23 cellular contexts compared by ENCODE assay signal in genomic region chr11:17611049-17611448, GRCh38.
DNase-seq lines count a peak whose midpoint lies in the region; ATAC-seq and TF ChIP-seq lines count a peak whose summit lies in the region.
"Had no signal": no experiment of that assay in that cellular context is flagged by ENCODE, and none has a peak within 500 bp of the region (broad histone marks: within the 10 kb centered on the region; RNA-seq: fewer than 3 reads in every experiment).

No MANE protein-coding gene starts in this region.

- ATAC-seq in sciatic nerve (peak; percentile 16), HG03045 (IDR thresholded peaks at IDR 0.05; ENCODE audit: unreplicated experiment) (no peak), GM19455 (IDR thresholded peaks at IDR 0.05; ENCODE audit: unreplicated experiment) (no peak)
- ATAC-seq: CD8-positive, alpha-beta T cell had no signal

- peaks cover 6% of the 10 kb centered on the region for H3K27me3 Mint-ChIP-seq in activated CD4-positive, alpha-beta T cell treated with anti-CD3 and anti-CD28 coated beads, Interleukin-2, amount 10 ng/mL, durations not matched to agents 7 days and 5 days

- no peak overlapping the region for H3K4me3 Mint-ChIP-seq in activated CD4-positive, alpha-beta T cell treated with anti-CD3 and anti-CD28 coated beads, Interleukin-2, amount 10 ng/mL, durations not matched to agents 7 days and 5 days
- H3K4me3 Mint-ChIP-seq: CD8-positive, alpha-beta T cell; HFFc6 had no signal

- no peaks in the 10 kb centered on the region for H3K36me3 Mint-ChIP-seq in activated CD4-positive, alpha-beta T cell treated with anti-CD3 and anti-CD28 coated beads, Interleukin-2, amount 10 ng/mL, durations not matched to agents 7 days and 5 days (ENCODE audit: low read depth)
- H3K36me3 Mint-ChIP-seq: CD8-positive, alpha-beta T cell had no signal

- no peak overlapping the region for H3K4me3 ChIP-seq in coronary artery

- DNase-seq in activated CD4-positive, alpha-beta T cell treated with anti-CD3 and anti-CD28 coated beads, Interleukin-2, amount 10 ng/mL, durations not matched to agents 7 days and 5 days, result peak; percentile 2
- DNase-seq in activated CD4-positive, alpha-beta T cell treated with anti-CD3 and anti-CD28 coated beads for 4 hours, result no peak
- DNase-seq in GM13976 (ENCODE audit: low spot score), result peak; percentile 28
- DNase-seq in coronary artery (ENCODE audit: low spot score), result peak; percentile 57
- DNase-seq in sciatic nerve (ENCODE audit: low spot score), result no peak
- no peak for DNase-seq in SW480 (ENCODE audit: low spot score)
- DNase-seq: 8988T; BE2C; Calu3; CD8-positive, alpha-beta T cell; DMS53; EL; HFFc6; NCI-H1417; NCI-H187; NCI-H2107; NCI-H510A; NCI-H774; OCI-M1; SHP77 treated with DMSO at 0.1 percent for 48 hours had no signal

- H3K27ac Mint-ChIP-seq in activated CD4-positive, alpha-beta T cell treated with anti-CD3 and anti-CD28 coated beads, Interleukin-2, amount 10 ng/mL, durations not matched to agents 7 days and 5 days, result no peak overlapping the region
- H3K27ac Mint-ChIP-seq: CD8-positive, alpha-beta T cell; HFFc6 had no signal

- POLR2A ChIA-PET in activated CD4-positive, alpha-beta T cell treated with anti-CD3 and anti-CD28 coated beads, Interleukin-2, amount 10 ng/mL, durations not matched to agents 7 days and 5 days (lab: Charles Lee), result no interaction called here

- H3K9me3 Mint-ChIP-seq in activated CD4-positive, alpha-beta T cell treated with anti-CD3 and anti-CD28 coated beads, Interleukin-2, amount 10 ng/mL, durations not matched to agents 7 days and 5 days, result no peaks in the 10 kb centered on the region
- H3K9me3 Mint-ChIP-seq: CD8-positive, alpha-beta T cell; HFFc6 had no signal

- in situ Hi-C loops in GM13976 (cut with MboI; ENCODE audit: low sequenced_read_pairs, unreplicated experiment), result no loop called here

- intact Hi-C loops in sciatic nerve (cut with DNase I), result no loop called here

- no peak overlapping the region for H3K27ac ChIP-seq in coronary artery
- H3K27ac ChIP-seq: KMS-11 had no signal

- CTCF ChIA-PET in activated CD4-positive, alpha-beta T cell treated with anti-CD3 and anti-CD28 coated beads, Interleukin-2, amount 10 ng/mL, durations not matched to agents 7 days and 5 days (lab: Charles Lee), result no interaction called here

- H3K4me1 Mint-ChIP-seq in activated CD4-positive, alpha-beta T cell treated with anti-CD3 and anti-CD28 coated beads, Interleukin-2, amount 10 ng/mL, durations not matched to agents 7 days and 5 days, result no peaks in the 10 kb centered on the region

- TF ChIP-seq CTCF in GM13976 (IDR thresholded peaks at IDR 0.05; ENCODE audit: borderline replicate concordance, control extremely low read depth, extremely low read depth, insufficient read depth, missing control alignments), result no peak
- no peak for TF ChIP-seq CTCF in coronary artery (IDR thresholded peaks at IDR 0.05)

Comparison
In these comparisons a context has a peak if more than half of its experiments do, and no peak if none do; other contexts are left out.
1. DNase-seq: peak in activated CD4-positive, alpha-beta T cell treated with anti-CD3 and anti-CD28 coated beads, Interleukin-2, amount 10 ng/mL, durations not matched to agents 7 days and 5 days (single experiment), GM13976 (single experiment) and coronary artery (single experiment); none in activated CD4-positive, alpha-beta T cell treated with anti-CD3 and anti-CD28 coated beads for 4 hours (0 of 2), sciatic nerve (single experiment) and SW480 (single experiment).